Comparison of ENCODE assay signal across 1 cellular context in the genomic region with DNA sequence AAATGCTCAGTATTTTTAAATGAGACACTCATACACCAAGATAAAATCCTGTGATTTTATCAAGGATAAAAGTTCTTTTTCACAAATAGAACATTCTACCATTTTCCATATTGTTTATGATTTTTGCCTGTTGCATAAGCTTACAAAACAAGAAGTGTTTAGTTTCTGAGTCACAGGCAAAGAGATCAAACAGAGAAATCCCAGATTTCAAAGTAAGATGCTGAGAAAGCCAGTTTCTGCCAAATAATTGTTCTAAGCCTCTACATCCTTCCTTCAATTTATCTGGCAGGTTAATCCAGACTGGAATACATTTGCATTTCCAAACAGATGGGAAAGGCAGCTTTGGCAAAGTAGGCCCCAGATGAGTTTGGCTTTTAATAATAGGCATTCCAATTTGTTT.
TF ChIP-seq lines count a peak whose summit lies in the region.

No MANE protein-coding gene starts in this region.

TF ChIP-seq in HepG2, 621 proteins besides CTCF, POLR2A, EP300 and RAD21 (continued from another document):
- TF ChIP-seq, protein P1, sequence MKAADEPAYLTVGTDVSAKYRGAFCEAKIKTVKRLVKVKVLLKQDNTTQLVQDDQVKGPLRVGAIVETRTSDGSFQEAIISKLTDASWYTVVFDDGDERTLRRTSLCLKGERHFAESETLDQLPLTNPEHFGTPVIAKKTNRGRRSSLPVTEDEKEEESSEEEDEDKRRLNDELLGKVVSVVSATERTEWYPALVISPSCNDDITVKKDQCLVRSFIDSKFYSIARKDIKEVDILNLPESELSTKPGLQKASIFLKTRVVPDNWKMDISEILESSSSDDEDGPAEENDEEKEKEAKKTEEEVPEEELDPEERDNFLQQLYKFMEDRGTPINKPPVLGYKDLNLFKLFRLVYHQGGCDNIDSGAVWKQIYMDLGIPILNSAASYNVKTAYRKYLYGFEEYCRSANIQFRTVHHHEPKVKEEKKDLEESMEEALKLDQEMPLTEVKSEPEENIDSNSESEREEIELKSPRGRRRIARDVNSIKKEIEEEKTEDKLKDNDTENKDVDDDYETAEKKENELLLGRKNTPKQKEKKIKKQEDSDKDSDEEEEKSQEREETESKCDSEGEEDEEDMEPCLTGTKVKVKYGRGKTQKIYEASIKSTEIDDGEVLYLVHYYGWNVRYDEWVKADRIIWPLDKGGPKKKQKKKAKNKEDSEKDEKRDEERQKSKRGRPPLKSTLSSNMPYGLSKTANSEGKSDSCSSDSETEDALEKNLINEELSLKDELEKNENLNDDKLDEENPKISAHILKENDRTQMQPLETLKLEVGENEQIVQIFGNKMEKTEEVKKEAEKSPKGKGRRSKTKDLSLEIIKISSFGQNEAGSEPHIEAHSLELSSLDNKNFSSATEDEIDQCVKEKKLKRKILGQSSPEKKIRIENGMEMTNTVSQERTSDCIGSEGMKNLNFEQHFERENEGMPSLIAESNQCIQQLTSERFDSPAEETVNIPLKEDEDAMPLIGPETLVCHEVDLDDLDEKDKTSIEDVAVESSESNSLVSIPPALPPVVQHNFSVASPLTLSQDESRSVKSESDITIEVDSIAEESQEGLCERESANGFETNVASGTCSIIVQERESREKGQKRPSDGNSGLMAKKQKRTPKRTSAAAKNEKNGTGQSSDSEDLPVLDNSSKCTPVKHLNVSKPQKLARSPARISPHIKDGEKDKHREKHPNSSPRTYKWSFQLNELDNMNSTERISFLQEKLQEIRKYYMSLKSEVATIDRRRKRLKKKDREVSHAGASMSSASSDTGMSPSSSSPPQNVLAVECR (CRISPR knock-in tag; IDR thresholded peaks at IDR 0.05; ENCODE audit: borderline replicate concordance) = no peak
- no peak for TF ChIP-seq EEA1 (CRISPR knock-in tag; IDR thresholded peaks at IDR 0.05; ENCODE audit: borderline replicate concordance)
- TF ChIP-seq ZNF563 (CRISPR knock-in tag; IDR thresholded peaks at IDR 0.05) = no peak
- TF ChIP-seq ZNF350 (CRISPR knock-in tag; IDR thresholded peaks at IDR 0.05; ENCODE audit: borderline replicate concordance, low read depth) = no peak
- TF ChIP-seq, protein P2, sequence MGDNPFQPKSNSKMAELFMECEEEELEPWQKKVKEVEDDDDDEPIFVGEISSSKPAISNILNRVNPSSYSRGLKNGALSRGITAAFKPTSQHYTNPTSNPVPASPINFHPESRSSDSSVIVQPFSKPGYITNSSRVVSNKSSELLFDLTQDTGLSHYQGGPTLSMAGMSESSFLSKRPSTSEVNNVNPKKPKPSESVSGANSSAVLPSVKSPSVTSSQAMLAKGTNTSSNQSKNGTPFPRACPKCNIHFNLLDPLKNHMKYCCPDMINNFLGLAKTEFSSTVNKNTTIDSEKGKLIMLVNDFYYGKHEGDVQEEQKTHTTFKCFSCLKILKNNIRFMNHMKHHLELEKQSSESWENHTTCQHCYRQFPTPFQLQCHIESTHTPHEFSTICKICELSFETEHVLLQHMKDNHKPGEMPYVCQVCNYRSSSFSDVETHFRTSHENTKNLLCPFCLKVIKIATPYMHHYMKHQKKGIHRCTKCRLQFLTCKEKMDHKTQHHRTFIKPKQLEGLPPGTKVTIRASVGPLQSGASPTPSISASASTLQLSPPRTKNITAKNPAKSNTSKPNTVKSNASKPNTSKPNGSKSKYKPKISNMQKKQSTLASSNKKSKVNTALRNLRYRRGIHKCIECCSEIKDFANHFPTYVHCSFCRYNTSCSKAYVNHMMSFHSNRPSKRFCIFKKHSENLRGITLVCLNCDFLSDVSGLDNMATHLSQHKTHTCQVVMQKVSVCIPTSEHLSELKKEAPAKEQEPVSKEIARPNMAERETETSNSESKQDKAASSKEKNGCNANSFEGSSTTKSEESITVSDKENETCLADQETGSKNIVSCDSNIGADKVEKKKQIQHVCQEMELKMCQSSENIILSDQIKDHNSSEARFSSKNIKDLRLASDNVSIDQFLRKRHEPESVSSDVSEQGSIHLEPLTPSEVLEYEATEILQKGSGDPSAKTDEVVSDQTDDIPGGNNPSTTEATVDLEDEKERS (CRISPR knock-in tag; IDR thresholded peaks at IDR 0.05) = no peak
- peak; percentile 51; the same call in 1 of the 2 replicates for TF ChIP-seq NFIC (IDR thresholded peaks at IDR 0.05; ENCODE audit: low read length)
- no peak for TF ChIP-seq ZNF547 (CRISPR knock-in tag; IDR thresholded peaks at IDR 0.05)
- TF ChIP-seq, protein P3, sequence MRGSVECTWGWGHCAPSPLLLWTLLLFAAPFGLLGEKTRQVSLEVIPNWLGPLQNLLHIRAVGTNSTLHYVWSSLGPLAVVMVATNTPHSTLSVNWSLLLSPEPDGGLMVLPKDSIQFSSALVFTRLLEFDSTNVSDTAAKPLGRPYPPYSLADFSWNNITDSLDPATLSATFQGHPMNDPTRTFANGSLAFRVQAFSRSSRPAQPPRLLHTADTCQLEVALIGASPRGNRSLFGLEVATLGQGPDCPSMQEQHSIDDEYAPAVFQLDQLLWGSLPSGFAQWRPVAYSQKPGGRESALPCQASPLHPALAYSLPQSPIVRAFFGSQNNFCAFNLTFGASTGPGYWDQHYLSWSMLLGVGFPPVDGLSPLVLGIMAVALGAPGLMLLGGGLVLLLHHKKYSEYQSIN (CRISPR knock-in tag; IDR thresholded peaks at IDR 0.05; ENCODE audit: borderline replicate concordance) = no peak
- TF ChIP-seq, protein P4, sequence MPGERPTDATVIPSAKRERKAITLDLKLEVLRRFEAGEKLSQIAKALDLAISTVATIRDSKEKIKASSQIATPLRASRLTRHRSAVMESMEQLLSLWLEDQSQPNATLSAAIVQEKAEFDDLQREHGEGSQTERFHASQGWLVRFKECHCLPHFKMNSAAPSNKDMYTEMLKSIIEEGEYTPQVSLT (CRISPR knock-in tag; IDR thresholded peaks at IDR 0.05; ENCODE audit: borderline replicate concordance, low read depth) = no peak
- TF ChIP-seq, protein P5, sequence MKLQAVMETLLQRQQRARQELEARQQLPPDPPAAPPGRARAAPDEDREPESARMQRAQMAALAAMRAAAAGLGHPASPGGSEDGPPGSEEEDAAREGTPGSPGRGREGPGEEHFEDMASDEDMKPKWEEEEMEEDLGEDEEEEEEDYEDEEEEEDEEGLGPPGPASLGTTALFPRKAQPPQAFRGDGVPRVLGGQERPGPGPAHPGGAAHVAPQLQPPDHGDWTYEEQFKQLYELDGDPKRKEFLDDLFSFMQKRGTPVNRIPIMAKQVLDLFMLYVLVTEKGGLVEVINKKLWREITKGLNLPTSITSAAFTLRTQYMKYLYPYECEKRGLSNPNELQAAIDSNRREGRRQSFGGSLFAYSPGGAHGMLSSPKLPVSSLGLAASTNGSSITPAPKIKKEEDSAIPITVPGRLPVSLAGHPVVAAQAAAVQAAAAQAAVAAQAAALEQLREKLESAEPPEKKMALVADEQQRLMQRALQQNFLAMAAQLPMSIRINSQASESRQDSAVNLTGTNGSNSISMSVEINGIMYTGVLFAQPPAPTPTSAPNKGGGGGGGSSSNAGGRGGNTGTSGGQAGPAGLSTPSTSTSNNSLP (IDR thresholded peaks at IDR 0.05; ENCODE audit: low read depth, low read length) = no peak
- no peak for TF ChIP-seq GABPB1 (CRISPR knock-in tag; IDR thresholded peaks at IDR 0.05)
- no peak for TF ChIP-seq FOXP1 (IDR thresholded peaks at IDR 0.05)
- TF ChIP-seq FOXP1 (CRISPR knock-in tag; IDR thresholded peaks at IDR 0.05) = peak; percentile 30; the same call in 1 of the 2 replicates
- no peak for TF ChIP-seq THYN1 (CRISPR knock-in tag; IDR thresholded peaks at IDR 0.05; ENCODE audit: borderline replicate concordance, low read depth)
- TF ChIP-seq GATAD2A (CRISPR knock-in tag; IDR thresholded peaks at IDR 0.05) = 0 out of 2 replicates have a peak, but pooled peaks have one; percentile 22
- TF ChIP-seq, protein P6, sequence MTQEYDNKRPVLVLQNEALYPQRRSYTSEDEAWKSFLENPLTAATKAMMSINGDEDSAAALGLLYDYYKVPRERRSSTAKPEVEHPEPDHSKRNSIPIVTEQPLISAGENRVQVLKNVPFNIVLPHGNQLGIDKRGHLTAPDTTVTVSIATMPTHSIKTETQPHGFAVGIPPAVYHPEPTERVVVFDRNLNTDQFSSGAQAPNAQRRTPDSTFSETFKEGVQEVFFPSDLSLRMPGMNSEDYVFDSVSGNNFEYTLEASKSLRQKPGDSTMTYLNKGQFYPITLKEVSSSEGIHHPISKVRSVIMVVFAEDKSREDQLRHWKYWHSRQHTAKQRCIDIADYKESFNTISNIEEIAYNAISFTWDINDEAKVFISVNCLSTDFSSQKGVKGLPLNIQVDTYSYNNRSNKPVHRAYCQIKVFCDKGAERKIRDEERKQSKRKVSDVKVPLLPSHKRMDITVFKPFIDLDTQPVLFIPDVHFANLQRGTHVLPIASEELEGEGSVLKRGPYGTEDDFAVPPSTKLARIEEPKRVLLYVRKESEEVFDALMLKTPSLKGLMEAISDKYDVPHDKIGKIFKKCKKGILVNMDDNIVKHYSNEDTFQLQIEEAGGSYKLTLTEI (CRISPR knock-in tag; conservative IDR thresholded peaks at IDR 0.05) = no peak
- no peak for TF ChIP-seq SRSF4 (IDR thresholded peaks at IDR 0.05; ENCODE audit: low read depth, low read length, poor library complexity, severe bottlenecking)
- no peak for TF ChIP-seq PAX8 (CRISPR knock-in tag; IDR thresholded peaks at IDR 0.05; ENCODE audit: borderline replicate concordance)
TF ChIP-seq in HepG2: peak in this region for 7.
